ENCODE assay signal across 8 cellular contexts in genomic region chr3:171867976-171868375, GRCh38. TPM values are rescaled to one million over a fixed set of nuclear protein-coding genes. Genes with fewer than 3 reads are reported as not detected.
DNase-seq lines count a peak whose midpoint lies in the region; ATAC-seq and TF ChIP-seq lines count a peak whose summit lies in the region.

No MANE protein-coding gene starts in this region.

- H3K9me3 ChIP-seq in Karpas-422 (ENCODE audit: low read length) (no peaks in the 10 kb centered on the region), lower lobe of right lung (no peaks in the 10 kb centered on the region)

- no peak overlapping the region for H3K27ac ChIP-seq in Karpas-422 (ENCODE audit: low read length)
- H3K27ac ChIP-seq in lower lobe of right lung: no peak overlapping the region

- POLR2A ChIA-PET in WTC11 (lab: Charles Lee): no interaction called here

- H3K27me3 Mint-ChIP-seq in WTC11 (ENCODE audit: low read depth): no peaks in the 10 kb centered on the region

- H4K20me1 ChIP-seq in Karpas-422 (ENCODE audit: insufficient read depth, low read depth, low read length): no peaks in the 10 kb centered on the region

- H3K79me2 ChIP-seq in Karpas-422 (ENCODE audit: low read length): no peaks in the 10 kb centered on the region

- H3K9me3 Mint-ChIP-seq in WTC11: no peaks in the 10 kb centered on the region

- peaks cover 8% of the 10 kb centered on the region for H3K4me1 Mint-ChIP-seq in WTC11

- no peak overlapping the region for H3K27ac Mint-ChIP-seq in WTC11

- ATAC-seq in WTC11 (no peak; the same call in 1 of the 2 replicates), lower lobe of right lung (no peak), HG02938 (IDR thresholded peaks at IDR 0.05; ENCODE audit: unreplicated experiment) (no peak), HG02970 (IDR thresholded peaks at IDR 0.05; ENCODE audit: low FRiP score, unreplicated experiment) (no peak)

- CTCF ChIA-PET in WTC11 (lab: Charles Lee): interaction anchor here (0.6 to 1.3 kb wide), 21 partner anchors 10 to 758 kb away, joined by 3 to 16 read pairs (median 3); no protein-coding TSS in a partner anchor

- H2AFZ ChIP-seq in Karpas-422 (ENCODE audit: low read length): no peak overlapping the region

- DNase-seq in GM10266 (ENCODE audit: extremely low spot score) (no peak), Karpas-422 (peak; percentile 78), WTC11 (ENCODE audit: low spot score) (no peak), lower lobe of right lung (no peak), dermis blood vessel endothelial cell (no peak), A172 (ENCODE audit: low spot score) (no peak)

- H3K4me1 ChIP-seq in Karpas-422 (ENCODE audit: low read length): no peaks in the 10 kb centered on the region
- peaks cover 6% of the 10 kb centered on the region for H3K4me1 ChIP-seq in lower lobe of right lung

- H3K27me3 ChIP-seq in Karpas-422 (ENCODE audit: low read length): no peaks in the 10 kb centered on the region
- H3K27me3 ChIP-seq in lower lobe of right lung (ENCODE audit: low read depth): no peaks in the 10 kb centered on the region

- no peak overlapping the region for H3K4me3 ChIP-seq in Karpas-422 (ENCODE audit: low read length)
- no peak overlapping the region for H3K4me3 ChIP-seq in lower lobe of right lung

- no peaks in the 10 kb centered on the region for H3K36me3 ChIP-seq in Karpas-422 (ENCODE audit: insufficient read depth, low read length)
- H3K36me3 ChIP-seq in lower lobe of right lung: no peaks in the 10 kb centered on the region

- TF ChIP-seq CTCF in GM10266 (IDR thresholded peaks at IDR 0.05; ENCODE audit: control insufficient read depth, insufficient read depth, low read depth, missing control alignments) (peak; percentile 34), WTC11 (IDR thresholded peaks at IDR 0.05) (peak; percentile 58), lower lobe of right lung (IDR thresholded peaks at IDR 0.05) (peak; percentile 28)

- H3K4me3 Mint-ChIP-seq in WTC11: no peak overlapping the region

- no peaks in the 10 kb centered on the region for H3K9me2 ChIP-seq in Karpas-422 (replicated peaks; ENCODE audit: insufficient read depth, low read length)

- no peak overlapping the region for H3K9ac ChIP-seq in Karpas-422 (ENCODE audit: low read length)

- intact Hi-C loops in lower lobe of right lung (cut with DNase I): no loop called here

- H3K36me3 Mint-ChIP-seq in WTC11: no peaks in the 10 kb centered on the region

- H3K4me2 ChIP-seq in Karpas-422 (ENCODE audit: low read depth, low read length, poor library complexity, severe bottlenecking): no peak overlapping the region

TF ChIP-seq in WTC11, 78 proteins besides CTCF, POLR2A, EP300 and RAD21:
- TF ChIP-seq ZBTB43 (CRISPR knock-in tag; IDR thresholded peaks at IDR 0.05): no peak
- TF ChIP-seq ZNF138 (CRISPR knock-in tag; conservative IDR thresholded peaks at IDR 0.05): no peak
- TF ChIP-seq, protein P1, sequence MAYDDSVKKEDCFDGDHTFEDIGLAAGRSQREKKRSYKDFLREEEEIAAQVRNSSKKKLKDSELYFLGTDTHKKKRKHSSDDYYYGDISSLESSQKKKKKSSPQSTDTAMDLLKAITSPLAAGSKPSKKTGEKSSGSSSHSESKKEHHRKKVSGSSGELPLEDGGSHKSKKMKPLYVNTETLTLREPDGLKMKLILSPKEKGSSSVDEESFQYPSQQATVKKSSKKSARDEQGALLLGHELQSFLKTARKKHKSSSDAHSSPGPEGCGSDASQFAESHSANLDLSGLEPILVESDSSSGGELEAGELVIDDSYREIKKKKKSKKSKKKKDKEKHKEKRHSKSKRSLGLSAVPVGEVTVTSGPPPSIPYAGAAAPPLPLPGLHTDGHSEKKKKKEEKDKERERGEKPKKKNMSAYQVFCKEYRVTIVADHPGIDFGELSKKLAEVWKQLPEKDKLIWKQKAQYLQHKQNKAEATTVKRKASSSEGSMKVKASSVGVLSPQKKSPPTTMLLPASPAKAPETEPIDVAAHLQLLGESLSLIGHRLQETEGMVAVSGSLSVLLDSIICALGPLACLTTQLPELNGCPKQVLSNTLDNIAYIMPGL (CRISPR knock-in tag; IDR thresholded peaks at IDR 0.05): no peak
- TF ChIP-seq GTF2I (CRISPR knock-in tag; conservative IDR thresholded peaks at IDR 0.05): no peak
- TF ChIP-seq, protein P2, sequence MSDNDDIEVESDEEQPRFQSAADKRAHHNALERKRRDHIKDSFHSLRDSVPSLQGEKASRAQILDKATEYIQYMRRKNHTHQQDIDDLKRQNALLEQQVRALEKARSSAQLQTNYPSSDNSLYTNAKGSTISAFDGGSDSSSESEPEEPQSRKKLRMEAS (CRISPR knock-in tag; IDR thresholded peaks at IDR 0.05): no peak
- no peak for TF ChIP-seq E2F1 (CRISPR knock-in tag; IDR thresholded peaks at IDR 0.05)
- TF ChIP-seq MXD4 (CRISPR knock-in tag; IDR thresholded peaks at IDR 0.05; ENCODE audit: borderline replicate concordance): no peak
- no peak for TF ChIP-seq TP53 (CRISPR knock-in tag; IDR thresholded peaks at IDR 0.05)
- no peak for TF ChIP-seq OVOL2 (CRISPR knock-in tag; IDR thresholded peaks at IDR 0.05; ENCODE audit: borderline replicate concordance)
- TF ChIP-seq ZNF425 (CRISPR knock-in tag; conservative IDR thresholded peaks at IDR 0.05): no peak
- TF ChIP-seq ATF1 (CRISPR knock-in tag; IDR thresholded peaks at IDR 0.05): no peak
- no peak for TF ChIP-seq ZNF121 (CRISPR knock-in tag; IDR thresholded peaks at IDR 0.05)
- TF ChIP-seq, protein P3, sequence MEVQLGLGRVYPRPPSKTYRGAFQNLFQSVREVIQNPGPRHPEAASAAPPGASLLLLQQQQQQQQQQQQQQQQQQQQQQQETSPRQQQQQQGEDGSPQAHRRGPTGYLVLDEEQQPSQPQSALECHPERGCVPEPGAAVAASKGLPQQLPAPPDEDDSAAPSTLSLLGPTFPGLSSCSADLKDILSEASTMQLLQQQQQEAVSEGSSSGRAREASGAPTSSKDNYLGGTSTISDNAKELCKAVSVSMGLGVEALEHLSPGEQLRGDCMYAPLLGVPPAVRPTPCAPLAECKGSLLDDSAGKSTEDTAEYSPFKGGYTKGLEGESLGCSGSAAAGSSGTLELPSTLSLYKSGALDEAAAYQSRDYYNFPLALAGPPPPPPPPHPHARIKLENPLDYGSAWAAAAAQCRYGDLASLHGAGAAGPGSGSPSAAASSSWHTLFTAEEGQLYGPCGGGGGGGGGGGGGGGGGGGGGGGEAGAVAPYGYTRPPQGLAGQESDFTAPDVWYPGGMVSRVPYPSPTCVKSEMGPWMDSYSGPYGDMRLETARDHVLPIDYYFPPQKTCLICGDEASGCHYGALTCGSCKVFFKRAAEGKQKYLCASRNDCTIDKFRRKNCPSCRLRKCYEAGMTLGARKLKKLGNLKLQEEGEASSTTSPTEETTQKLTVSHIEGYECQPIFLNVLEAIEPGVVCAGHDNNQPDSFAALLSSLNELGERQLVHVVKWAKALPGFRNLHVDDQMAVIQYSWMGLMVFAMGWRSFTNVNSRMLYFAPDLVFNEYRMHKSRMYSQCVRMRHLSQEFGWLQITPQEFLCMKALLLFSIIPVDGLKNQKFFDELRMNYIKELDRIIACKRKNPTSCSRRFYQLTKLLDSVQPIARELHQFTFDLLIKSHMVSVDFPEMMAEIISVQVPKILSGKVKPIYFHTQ (CRISPR knock-in tag; IDR thresholded peaks at IDR 0.05): no peak
- no peak for TF ChIP-seq JAZF1 (CRISPR knock-in tag; IDR thresholded peaks at IDR 0.05)
TF ChIP-seq in WTC11: peak in this region for 0.

RNA-seq across cellular contexts. Expression of gene TMEM212, which starts 24.8 kb away (rescaled TPM):
- not detected in 2 replicates for total RNA-seq in Karpas-422 (2014; rRNA removed; shearing (Covaris generic); ENCODE audit: low replicate concordance)
- total RNA-seq in WTC11 (2021) (not detected in 3 replicates), lower lobe of right lung (5.2 TPM), dermis blood vessel endothelial cell (not detected in 2 replicates)
- total RNA-seq in A172 (2014; rRNA removed; shearing (Covaris generic)): not detected in 2 replicates

RNA-seq across cellular contexts. Expression of gene PLD1, which starts 57.7 kb away (rescaled TPM):
- not detected in 2 replicates for total RNA-seq in Karpas-422 (2014; rRNA removed; shearing (Covaris generic); ENCODE audit: low replicate concordance)
- total RNA-seq in WTC11 (2021) (3.2 to 4.0 TPM (median 3.6 TPM) in 3 replicates), lower lobe of right lung (27.7 TPM), dermis blood vessel endothelial cell (66.2 and 88.7 TPM in 2 replicates)
- total RNA-seq in A172 (2014; rRNA removed; shearing (Covaris generic)): 11.0 and 15.9 TPM in 2 replicates
